In genomic region chr2:210399440-210400041, GRCh38 we compare ENCODE assay signal across 9 cellular contexts.
DNase-seq lines count a peak whose midpoint lies in the region; ATAC-seq and TF ChIP-seq lines count a peak whose summit lies in the region.
"Had no signal": no experiment of that assay in that cellular context is flagged by ENCODE, and none has a peak within 500 bp of the region (broad histone marks: within the 10 kb centered on the region; RNA-seq: fewer than 3 reads in every experiment).

No MANE protein-coding gene starts in this region.

- H3K27me3 Mint-ChIP-seq in chondrocyte (ENCODE audit: low read depth), result peaks cover 44% of the 10 kb centered on the region
- H3K27me3 Mint-ChIP-seq in osteocyte (ENCODE audit: unreplicated experiment), result peaks cover 41% of the 10 kb centered on the region
- H3K27me3 Mint-ChIP-seq in activated CD4-positive, alpha-beta memory T cell treated with anti-CD3 and anti-CD28 coated beads, Interleukin-2, amount 10 ng/mL, durations not matched to agents 7 days and 5 days, result no peaks in the 10 kb centered on the region

- TF ChIP-seq CTCF in chondrocyte (IDR thresholded peaks at IDR 0.05) (peak; percentile 86), osteocyte (IDR thresholded peaks at IDR 0.05) (peak; percentile 56)

- DNase-seq in LoVo (ENCODE audit: low spot score) (peak; percentile 8), chondrocyte (ENCODE audit: low spot score) (no peak), osteocyte (ENCODE audit: extremely low spot score, unreplicated experiment) (no peak), MV-4-11 (lab: John Stamatoyannopoulos, UW) (no peak)
- no peak for DNase-seq in activated CD4-positive, alpha-beta memory T cell treated with anti-CD3 and anti-CD28 coated beads, Interleukin-2, amount 10 ng/mL, durations not matched to agents 7 days and 5 days
- no peak for DNase-seq in activated CD4-positive, CD25-positive, alpha-beta regulatory T cell (lab: John Stamatoyannopoulos, UW)
- DNase-seq: T-helper 1 cell had no signal

- ATAC-seq in GM18511 (IDR thresholded peaks at IDR 0.05; ENCODE audit: unreplicated experiment) (peak; percentile 66), HG03469 (IDR thresholded peaks at IDR 0.05; ENCODE audit: unreplicated experiment) (no peak)

- CTCF ChIA-PET in activated CD4-positive, alpha-beta memory T cell treated with anti-CD3 and anti-CD28 coated beads, Interleukin-2, amount 10 ng/mL, durations not matched to agents 7 days and 5 days (lab: Charles Lee), result interaction anchor here (0.5 to 0.9 kb wide), 2 partner anchors 37 to 58 kb away, joined by 3 read pairs; no protein-coding TSS in a partner anchor

- H3K36me3 Mint-ChIP-seq in chondrocyte (ENCODE audit: low read depth) (no peaks in the 10 kb centered on the region), osteocyte (ENCODE audit: unreplicated experiment) (no peaks in the 10 kb centered on the region)
- H3K36me3 Mint-ChIP-seq in activated CD4-positive, alpha-beta memory T cell treated with anti-CD3 and anti-CD28 coated beads, Interleukin-2, amount 10 ng/mL, durations not matched to agents 7 days and 5 days (ENCODE audit: low read depth), result no peaks in the 10 kb centered on the region

- H3K4me1 Mint-ChIP-seq in chondrocyte (ENCODE audit: low read depth) (no peaks in the 10 kb centered on the region), osteocyte (ENCODE audit: unreplicated experiment) (no peaks in the 10 kb centered on the region)
- H3K4me1 Mint-ChIP-seq in activated CD4-positive, alpha-beta memory T cell treated with anti-CD3 and anti-CD28 coated beads, Interleukin-2, amount 10 ng/mL, durations not matched to agents 7 days and 5 days, result no peaks in the 10 kb centered on the region

- no peak overlapping the region for H3K4me3 Mint-ChIP-seq in chondrocyte (ENCODE audit: unreplicated experiment)
- H3K4me3 Mint-ChIP-seq in osteocyte (ENCODE audit: unreplicated experiment), result no peak overlapping the region
- no peak overlapping the region for H3K4me3 Mint-ChIP-seq in activated CD4-positive, alpha-beta memory T cell treated with anti-CD3 and anti-CD28 coated beads, Interleukin-2, amount 10 ng/mL, durations not matched to agents 7 days and 5 days

- H3K9me3 Mint-ChIP-seq in chondrocyte (ENCODE audit: low read depth) (no peaks in the 10 kb centered on the region), osteocyte (ENCODE audit: unreplicated experiment) (no peaks in the 10 kb centered on the region)
- H3K9me3 Mint-ChIP-seq in activated CD4-positive, alpha-beta memory T cell treated with anti-CD3 and anti-CD28 coated beads, Interleukin-2, amount 10 ng/mL, durations not matched to agents 7 days and 5 days, result no peaks in the 10 kb centered on the region

- no peak overlapping the region for H3K27ac Mint-ChIP-seq in chondrocyte (ENCODE audit: unreplicated experiment)
- no peak overlapping the region for H3K27ac Mint-ChIP-seq in osteocyte (ENCODE audit: unreplicated experiment)
- H3K27ac Mint-ChIP-seq in activated CD4-positive, alpha-beta memory T cell treated with anti-CD3 and anti-CD28 coated beads, Interleukin-2, amount 10 ng/mL, durations not matched to agents 7 days and 5 days, result no peak overlapping the region

- POLR2A ChIA-PET in activated CD4-positive, alpha-beta memory T cell treated with anti-CD3 and anti-CD28 coated beads, Interleukin-2, amount 10 ng/mL, durations not matched to agents 7 days and 5 days (lab: Charles Lee), result no interaction called here
